In genomic region chr5:72956324-72957140, GRCh38 we compare ENCODE assay signal across 8 cellular contexts. TPM values are rescaled to one million over a fixed set of nuclear protein-coding genes. Genes with fewer than 3 reads are reported as not detected.
A peak's percentile ranks its signal among the peaks of the same experiment; 100 is the strongest.
DNase-seq lines count a peak whose midpoint lies in the region; ATAC-seq and TF ChIP-seq lines count a peak whose summit lies in the region.

No MANE protein-coding gene starts in this region.

- no peaks in the 10 kb centered on the region for H3K9me3 ChIP-seq in DOHH2 (ENCODE audit: control insufficient read depth, insufficient read depth, low read length)

- H3K4me3 ChIP-seq in DOHH2 (ENCODE audit: low read length), result peak overlapping the region; percentile 78

- H3K4me2 ChIP-seq in DOHH2 (ENCODE audit: low read length), result peak overlapping the region; percentile 77

- no peaks in the 10 kb centered on the region for H3K9me2 ChIP-seq in DOHH2 (replicated peaks; ENCODE audit: control insufficient read depth, low read length)

- TF ChIP-seq CTCF in DOHH2 (IDR thresholded peaks at IDR 0.05; ENCODE audit: low read depth, low read length, poor library complexity, severe bottlenecking), result no peak

- ATAC-seq in GM21390 (IDR thresholded peaks at IDR 0.05; ENCODE audit: unreplicated experiment) (peak; percentile 43), left cardiac atrium (peak; percentile 64 to 68)

- H3F3A ChIP-seq in DOHH2 (ENCODE audit: control insufficient read depth, insufficient read depth), result no peaks in the 10 kb centered on the region

- H3K4me1 ChIP-seq in DOHH2 (ENCODE audit: control insufficient read depth, low read length), result peaks cover 24% of the 10 kb centered on the region

- no peak overlapping the region for H3K27ac ChIP-seq in DOHH2 (ENCODE audit: low read depth, low read length)

- peaks cover 26% of the 10 kb centered on the region for H3K79me2 ChIP-seq in DOHH2 (ENCODE audit: control insufficient read depth, low read length)

- intact Hi-C loops in left cardiac atrium (cut with DNase I), result no loop called here

- H3K27me3 ChIP-seq in DOHH2 (ENCODE audit: control insufficient read depth, low read length), result peaks cover 4% of the 10 kb centered on the region

- DNase-seq in HT-29 (ENCODE audit: low spot score) (peak; percentile 64), RPMI8226 (peak; percentile 51), amniotic stem cell (lab: John Stamatoyannopoulos, UW) (peak; percentile 14), left cardiac atrium (peak; percentile 60), pons (ENCODE audit: low spot score) (peak; percentile 55), middle frontal gyrus (ENCODE audit: extremely low spot score, low spot score) (no peak)

- H4K20me1 ChIP-seq in DOHH2 (ENCODE audit: control insufficient read depth, insufficient read depth, low read depth, low read length), result no peaks in the 10 kb centered on the region

- H3K36me3 ChIP-seq in DOHH2 (ENCODE audit: control insufficient read depth, low read length), result no peaks in the 10 kb centered on the region

RNA-seq across cellular contexts. Expression of gene FCHO2, which starts 0.7 kb away (rescaled TPM):
- total RNA-seq in HT-29 (2014; rRNA removed; shearing (Covaris generic)), result 3.7 and 10.2 TPM in 2 replicates
- total RNA-seq in left cardiac atrium, result 10 to 100 TPM; 19.2 to 25.6 TPM
